In the genomic region with DNA sequence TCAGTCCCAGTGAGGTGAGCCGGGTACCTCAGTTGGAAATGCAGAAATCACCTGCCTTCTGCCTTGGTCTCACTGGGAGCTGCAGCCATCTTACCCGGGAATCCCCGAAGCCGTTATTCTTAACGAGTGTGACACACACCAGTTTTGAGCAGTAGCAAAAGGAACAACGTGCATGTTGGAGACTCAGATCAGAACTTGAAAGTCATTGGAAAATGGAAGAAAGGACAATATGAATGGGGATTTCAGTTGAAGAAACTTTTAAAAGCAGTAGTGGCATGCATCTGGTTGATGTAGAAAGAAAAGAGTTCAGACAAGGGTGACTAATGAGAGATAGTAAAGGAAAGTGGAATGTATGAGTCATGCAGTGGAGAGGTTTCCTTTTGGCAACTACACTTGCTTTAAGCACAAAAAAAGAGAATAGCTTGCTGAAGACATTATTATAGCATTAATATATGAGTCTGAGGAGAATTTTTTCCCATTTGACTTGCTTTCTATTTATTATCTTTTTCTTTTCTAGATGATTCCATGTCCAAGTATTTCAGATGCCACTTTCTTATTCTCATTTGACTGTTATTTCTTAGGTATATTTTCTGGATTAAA, we compare ENCODE assay signal across 1 cellular context.
TF ChIP-seq lines count a peak whose summit lies in the region.

No MANE protein-coding gene starts in this region.

TF ChIP-seq in K562, 482 proteins besides CTCF, POLR2A, EP300 and RAD21 (continued from another document and continues in another):
- 0 out of 2 replicates have a peak, but pooled peaks have one; percentile 18 for TF ChIP-seq RAD51 (IDR thresholded peaks at IDR 0.05; ENCODE audit: borderline replicate concordance, low read depth)
- TF ChIP-seq CC2D1A (IDR thresholded peaks at IDR 0.05): peak; percentile 56
- TF ChIP-seq, protein P1, sequence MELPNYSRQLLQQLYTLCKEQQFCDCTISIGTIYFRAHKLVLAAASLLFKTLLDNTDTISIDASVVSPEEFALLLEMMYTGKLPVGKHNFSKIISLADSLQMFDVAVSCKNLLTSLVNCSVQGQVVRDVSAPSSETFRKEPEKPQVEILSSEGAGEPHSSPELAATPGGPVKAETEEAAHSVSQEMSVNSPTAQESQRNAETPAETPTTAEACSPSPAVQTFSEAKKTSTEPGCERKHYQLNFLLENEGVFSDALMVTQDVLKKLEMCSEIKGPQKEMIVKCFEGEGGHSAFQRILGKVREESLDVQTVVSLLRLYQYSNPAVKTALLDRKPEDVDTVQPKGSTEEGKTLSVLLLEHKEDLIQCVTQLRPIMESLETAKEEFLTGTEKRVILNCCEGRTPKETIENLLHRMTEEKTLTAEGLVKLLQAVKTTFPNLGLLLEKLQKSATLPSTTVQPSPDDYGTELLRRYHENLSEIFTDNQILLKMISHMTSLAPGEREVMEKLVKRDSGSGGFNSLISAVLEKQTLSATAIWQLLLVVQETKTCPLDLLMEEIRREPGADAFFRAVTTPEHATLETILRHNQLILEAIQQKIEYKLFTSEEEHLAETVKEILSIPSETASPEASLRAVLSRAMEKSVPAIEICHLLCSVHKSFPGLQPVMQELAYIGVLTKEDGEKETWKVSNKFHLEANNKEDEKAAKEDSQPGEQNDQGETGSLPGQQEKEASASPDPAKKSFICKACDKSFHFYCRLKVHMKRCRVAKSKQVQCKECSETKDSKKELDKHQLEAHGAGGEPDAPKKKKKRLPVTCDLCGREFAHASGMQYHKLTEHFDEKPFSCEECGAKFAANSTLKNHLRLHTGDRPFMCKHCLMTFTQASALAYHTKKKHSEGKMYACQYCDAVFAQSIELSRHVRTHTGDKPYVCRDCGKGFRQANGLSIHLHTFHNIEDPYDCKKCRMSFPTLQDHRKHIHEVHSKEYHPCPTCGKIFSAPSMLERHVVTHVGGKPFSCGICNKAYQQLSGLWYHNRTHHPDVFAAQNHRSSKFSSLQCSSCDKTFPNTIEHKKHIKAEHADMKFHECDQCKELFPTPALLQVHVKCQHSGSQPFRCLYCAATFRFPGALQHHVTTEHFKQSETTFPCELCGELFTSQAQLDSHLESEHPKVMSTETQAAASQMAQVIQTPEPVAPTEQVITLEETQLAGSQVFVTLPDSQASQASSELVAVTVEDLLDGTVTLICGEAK (IDR thresholded peaks at IDR 0.05): no peak
- TF ChIP-seq, protein P1 (CRISPR knock-in tag; IDR thresholded peaks at IDR 0.05): no peak
- peak; percentile 45 to 65; a peak in 2 of 4 replicates for TF ChIP-seq TEAD1 (CRISPR knock-in tag; IDR thresholded peaks at IDR 0.05)
- peak; percentile 83 for TF ChIP-seq SMARCB1 (IDR thresholded peaks at IDR 0.05; ENCODE audit: insufficient read length, low read depth)
- peak; percentile 46 to 53; a peak in 2 of 4 replicates for TF ChIP-seq TRIM24 (IDR thresholded peaks at IDR 0.05)
- no peak for TF ChIP-seq CEBPG (CRISPR knock-in tag; IDR thresholded peaks at IDR 0.05)
- 0 out of 4 replicates have a peak, but pooled peaks of 1 of the 2 experiments have one; percentile 5 for TF ChIP-seq CEBPG (tag; conservative IDR thresholded peaks at IDR 0.05 in 1 of 2, IDR thresholded peaks at IDR 0.05 in 1 of 2)
- peak; percentile 76 for TF ChIP-seq MEIS2 (IDR thresholded peaks at IDR 0.05; ENCODE audit: partially characterized antibody)
- TF ChIP-seq FOS (IDR thresholded peaks at IDR 0.05; ENCODE audit: extremely low read depth, insufficient read length): peak; percentile 67
- peak; percentile 44; the same call in 1 of the 2 replicates for TF ChIP-seq ZNF197 (CRISPR knock-in tag; IDR thresholded peaks at IDR 0.05; ENCODE audit: low read depth)
- 0 out of 2 replicates have a peak, but pooled peaks have one; percentile 6 for TF ChIP-seq CEBPB (tag; IDR thresholded peaks at IDR 0.05)
- TF ChIP-seq FOXJ2 (tag; IDR thresholded peaks at IDR 0.05): 0 out of 2 replicates have a peak, but pooled peaks have one; percentile 40
- peak; percentile 97 for TF ChIP-seq JUN (IDR thresholded peaks at IDR 0.05; ENCODE audit: borderline replicate concordance, low read depth, low read length)
- no peak for TF ChIP-seq JUN (CRISPR knock-in tag; IDR thresholded peaks at IDR 0.05; ENCODE audit: borderline replicate concordance)
- TF ChIP-seq, protein P2, sequence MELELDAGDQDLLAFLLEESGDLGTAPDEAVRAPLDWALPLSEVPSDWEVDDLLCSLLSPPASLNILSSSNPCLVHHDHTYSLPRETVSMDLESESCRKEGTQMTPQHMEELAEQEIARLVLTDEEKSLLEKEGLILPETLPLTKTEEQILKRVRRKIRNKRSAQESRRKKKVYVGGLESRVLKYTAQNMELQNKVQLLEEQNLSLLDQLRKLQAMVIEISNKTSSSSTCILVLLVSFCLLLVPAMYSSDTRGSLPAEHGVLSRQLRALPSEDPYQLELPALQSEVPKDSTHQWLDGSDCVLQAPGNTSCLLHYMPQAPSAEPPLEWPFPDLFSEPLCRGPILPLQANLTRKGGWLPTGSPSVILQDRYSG (tag; conservative IDR thresholded peaks at IDR 0.05; ENCODE audit: low read depth): peak; percentile 80; the same call in 1 of the 2 replicates
- TF ChIP-seq CXXC5 (CRISPR knock-in tag; IDR thresholded peaks at IDR 0.05): 0 out of 2 replicates have a peak, but pooled peaks have one; percentile 21
- peak; percentile 59; the same call in 1 of the 2 replicates for TF ChIP-seq HDAC2 (IDR thresholded peaks at IDR 0.05)
- peak; percentile 63; the same call in 1 of the 2 replicates for TF ChIP-seq MEF2D (tag; conservative IDR thresholded peaks at IDR 0.05; ENCODE audit: low read depth)
- peak; percentile 64; the same call in 1 of the 2 replicates for TF ChIP-seq MTA1 (IDR thresholded peaks at IDR 0.05; ENCODE audit: borderline replicate concordance)
- no peak for TF ChIP-seq ZNF384 (IDR thresholded peaks at IDR 0.05; ENCODE audit: low read depth, low read length)
- TF ChIP-seq NFATC3 (IDR thresholded peaks at IDR 0.05): peak; percentile 98
- TF ChIP-seq NCOR1 (IDR thresholded peaks at IDR 0.05): peak; percentile 59
- TF ChIP-seq, protein P3, sequence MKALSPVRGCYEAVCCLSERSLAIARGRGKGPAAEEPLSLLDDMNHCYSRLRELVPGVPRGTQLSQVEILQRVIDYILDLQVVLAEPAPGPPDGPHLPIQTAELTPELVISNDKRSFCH (CRISPR knock-in tag; IDR thresholded peaks at IDR 0.05): no peak
- TF ChIP-seq, protein P3 (tag; IDR thresholded peaks at IDR 0.05): peak; percentile 68
- peak; percentile 33 for TF ChIP-seq TAF9B (IDR thresholded peaks at IDR 0.05; ENCODE audit: partially characterized antibody)
- TF ChIP-seq MAFF (IDR thresholded peaks at IDR 0.05; ENCODE audit: low read length): 0 out of 2 replicates have a peak, but pooled peaks have one; percentile 3
- peak; percentile 64; the same call in 1 of the 2 replicates for TF ChIP-seq KAT7 (CRISPR knock-in tag; IDR thresholded peaks at IDR 0.05; ENCODE audit: borderline replicate concordance)
- TF ChIP-seq, protein P4, sequence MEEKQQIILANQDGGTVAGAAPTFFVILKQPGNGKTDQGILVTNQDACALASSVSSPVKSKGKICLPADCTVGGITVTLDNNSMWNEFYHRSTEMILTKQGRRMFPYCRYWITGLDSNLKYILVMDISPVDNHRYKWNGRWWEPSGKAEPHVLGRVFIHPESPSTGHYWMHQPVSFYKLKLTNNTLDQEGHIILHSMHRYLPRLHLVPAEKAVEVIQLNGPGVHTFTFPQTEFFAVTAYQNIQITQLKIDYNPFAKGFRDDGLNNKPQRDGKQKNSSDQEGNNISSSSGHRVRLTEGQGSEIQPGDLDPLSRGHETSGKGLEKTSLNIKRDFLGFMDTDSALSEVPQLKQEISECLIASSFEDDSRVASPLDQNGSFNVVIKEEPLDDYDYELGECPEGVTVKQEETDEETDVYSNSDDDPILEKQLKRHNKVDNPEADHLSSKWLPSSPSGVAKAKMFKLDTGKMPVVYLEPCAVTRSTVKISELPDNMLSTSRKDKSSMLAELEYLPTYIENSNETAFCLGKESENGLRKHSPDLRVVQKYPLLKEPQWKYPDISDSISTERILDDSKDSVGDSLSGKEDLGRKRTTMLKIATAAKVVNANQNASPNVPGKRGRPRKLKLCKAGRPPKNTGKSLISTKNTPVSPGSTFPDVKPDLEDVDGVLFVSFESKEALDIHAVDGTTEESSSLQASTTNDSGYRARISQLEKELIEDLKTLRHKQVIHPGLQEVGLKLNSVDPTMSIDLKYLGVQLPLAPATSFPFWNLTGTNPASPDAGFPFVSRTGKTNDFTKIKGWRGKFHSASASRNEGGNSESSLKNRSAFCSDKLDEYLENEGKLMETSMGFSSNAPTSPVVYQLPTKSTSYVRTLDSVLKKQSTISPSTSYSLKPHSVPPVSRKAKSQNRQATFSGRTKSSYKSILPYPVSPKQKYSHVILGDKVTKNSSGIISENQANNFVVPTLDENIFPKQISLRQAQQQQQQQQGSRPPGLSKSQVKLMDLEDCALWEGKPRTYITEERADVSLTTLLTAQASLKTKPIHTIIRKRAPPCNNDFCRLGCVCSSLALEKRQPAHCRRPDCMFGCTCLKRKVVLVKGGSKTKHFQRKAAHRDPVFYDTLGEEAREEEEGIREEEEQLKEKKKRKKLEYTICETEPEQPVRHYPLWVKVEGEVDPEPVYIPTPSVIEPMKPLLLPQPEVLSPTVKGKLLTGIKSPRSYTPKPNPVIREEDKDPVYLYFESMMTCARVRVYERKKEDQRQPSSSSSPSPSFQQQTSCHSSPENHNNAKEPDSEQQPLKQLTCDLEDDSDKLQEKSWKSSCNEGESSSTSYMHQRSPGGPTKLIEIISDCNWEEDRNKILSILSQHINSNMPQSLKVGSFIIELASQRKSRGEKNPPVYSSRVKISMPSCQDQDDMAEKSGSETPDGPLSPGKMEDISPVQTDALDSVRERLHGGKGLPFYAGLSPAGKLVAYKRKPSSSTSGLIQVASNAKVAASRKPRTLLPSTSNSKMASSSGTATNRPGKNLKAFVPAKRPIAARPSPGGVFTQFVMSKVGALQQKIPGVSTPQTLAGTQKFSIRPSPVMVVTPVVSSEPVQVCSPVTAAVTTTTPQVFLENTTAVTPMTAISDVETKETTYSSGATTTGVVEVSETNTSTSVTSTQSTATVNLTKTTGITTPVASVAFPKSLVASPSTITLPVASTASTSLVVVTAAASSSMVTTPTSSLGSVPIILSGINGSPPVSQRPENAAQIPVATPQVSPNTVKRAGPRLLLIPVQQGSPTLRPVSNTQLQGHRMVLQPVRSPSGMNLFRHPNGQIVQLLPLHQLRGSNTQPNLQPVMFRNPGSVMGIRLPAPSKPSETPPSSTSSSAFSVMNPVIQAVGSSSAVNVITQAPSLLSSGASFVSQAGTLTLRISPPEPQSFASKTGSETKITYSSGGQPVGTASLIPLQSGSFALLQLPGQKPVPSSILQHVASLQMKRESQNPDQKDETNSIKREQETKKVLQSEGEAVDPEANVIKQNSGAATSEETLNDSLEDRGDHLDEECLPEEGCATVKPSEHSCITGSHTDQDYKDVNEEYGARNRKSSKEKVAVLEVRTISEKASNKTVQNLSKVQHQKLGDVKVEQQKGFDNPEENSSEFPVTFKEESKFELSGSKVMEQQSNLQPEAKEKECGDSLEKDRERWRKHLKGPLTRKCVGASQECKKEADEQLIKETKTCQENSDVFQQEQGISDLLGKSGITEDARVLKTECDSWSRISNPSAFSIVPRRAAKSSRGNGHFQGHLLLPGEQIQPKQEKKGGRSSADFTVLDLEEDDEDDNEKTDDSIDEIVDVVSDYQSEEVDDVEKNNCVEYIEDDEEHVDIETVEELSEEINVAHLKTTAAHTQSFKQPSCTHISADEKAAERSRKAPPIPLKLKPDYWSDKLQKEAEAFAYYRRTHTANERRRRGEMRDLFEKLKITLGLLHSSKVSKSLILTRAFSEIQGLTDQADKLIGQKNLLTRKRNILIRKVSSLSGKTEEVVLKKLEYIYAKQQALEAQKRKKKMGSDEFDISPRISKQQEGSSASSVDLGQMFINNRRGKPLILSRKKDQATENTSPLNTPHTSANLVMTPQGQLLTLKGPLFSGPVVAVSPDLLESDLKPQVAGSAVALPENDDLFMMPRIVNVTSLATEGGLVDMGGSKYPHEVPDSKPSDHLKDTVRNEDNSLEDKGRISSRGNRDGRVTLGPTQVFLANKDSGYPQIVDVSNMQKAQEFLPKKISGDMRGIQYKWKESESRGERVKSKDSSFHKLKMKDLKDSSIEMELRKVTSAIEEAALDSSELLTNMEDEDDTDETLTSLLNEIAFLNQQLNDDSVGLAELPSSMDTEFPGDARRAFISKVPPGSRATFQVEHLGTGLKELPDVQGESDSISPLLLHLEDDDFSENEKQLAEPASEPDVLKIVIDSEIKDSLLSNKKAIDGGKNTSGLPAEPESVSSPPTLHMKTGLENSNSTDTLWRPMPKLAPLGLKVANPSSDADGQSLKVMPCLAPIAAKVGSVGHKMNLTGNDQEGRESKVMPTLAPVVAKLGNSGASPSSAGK (IDR thresholded peaks at IDR 0.05): peak; percentile 69
- TF ChIP-seq ZEB2 (IDR thresholded peaks at IDR 0.05): peak; percentile 48; the same call in 1 of the 2 replicates
- peak; percentile 39; the same call in 1 of the 2 replicates for TF ChIP-seq ZNF354B (CRISPR knock-in tag; IDR thresholded peaks at IDR 0.05)
- TF ChIP-seq BCOR (IDR thresholded peaks at IDR 0.05): peak; percentile 26; the same call in 1 of the 2 replicates
- TF ChIP-seq ZSCAN29 (IDR thresholded peaks at IDR 0.05): no peak
- no peak for TF ChIP-seq NCOA6 (IDR thresholded peaks at IDR 0.05)
- TF ChIP-seq TEAD4 (IDR thresholded peaks at IDR 0.05; ENCODE audit: low read length): peak; percentile 81
- no peak for TF ChIP-seq TEAD4 (CRISPR knock-in tag; IDR thresholded peaks at IDR 0.05; ENCODE audit: borderline replicate concordance)
- peak; percentile 96 for TF ChIP-seq JUNB (CRISPR knock-in tag; conservative IDR thresholded peaks at IDR 0.05)
- peak; percentile 99 for TF ChIP-seq ZNF766 (CRISPR knock-in tag; conservative IDR thresholded peaks at IDR 0.05)
- 0 out of 2 replicates have a peak, but pooled peaks have one; percentile 54 for TF ChIP-seq BACH1 (tag; IDR thresholded peaks at IDR 0.05)
